ENCODE assay signal across 8 cellular contexts in genomic region chr4:152352215-152352614, GRCh38.
DNase-seq lines count a peak whose midpoint lies in the region; ATAC-seq and TF ChIP-seq lines count a peak whose summit lies in the region.

No MANE protein-coding gene starts in this region.

- peak overlapping the region; percentile 58 for H3K4me3 ChIP-seq in psoas muscle

- no peaks in the 10 kb centered on the region for H3K36me3 ChIP-seq in KOPT-K1 (ENCODE audit: insufficient read depth, low read length)
- no peaks in the 10 kb centered on the region for H3K36me3 ChIP-seq in psoas muscle (ENCODE audit: insufficient read depth in 1 of 2, low read depth in 1 of 2)

- no peaks in the 10 kb centered on the region for H3K27me3 ChIP-seq in psoas muscle (ENCODE audit: insufficient read depth in 3 of 3, low read length in 2 of 3)

- intact Hi-C loops in psoas muscle (cut with DNase I), result no loop called here

- 22 to 35% (median 29%) methylated on average over 4 of the region's 4 CpGs for WGBS in psoas muscle, 3 donors

- peak overlapping the region; percentile 46 for H3K27ac ChIP-seq in KOPT-K1 (ENCODE audit: low read depth, low read length, poor library complexity, severe bottlenecking)
- peak overlapping the region; percentile 50 for H3K27ac ChIP-seq in psoas muscle

- no peak for TF ChIP-seq CTCF in psoas muscle (IDR thresholded peaks at IDR 0.05)

- ATAC-seq in GM18508 (IDR thresholded peaks at IDR 0.05; ENCODE audit: insufficient read depth, unreplicated experiment) (peak; percentile 9), esophagus mucosa (peak; percentile 2), psoas muscle (peak in 3 of 4 donors; percentile 2 to 45 (median 5))

- H3K9me3 ChIP-seq in KOPT-K1 (ENCODE audit: insufficient read depth, low read length, poor library complexity, severe bottlenecking) (no peaks in the 10 kb centered on the region), psoas muscle (no peaks in the 10 kb centered on the region)

- peaks cover 36% of the 10 kb centered on the region for H3K4me1 ChIP-seq in psoas muscle

- no peak for DNase-seq in psoas muscle
- DNase-seq in HuH-7 (ENCODE audit: low spot score), result no peak
- no peak for DNase-seq in HK-2 (ENCODE audit: unreplicated experiment)
- no peak for DNase-seq in amniotic stem cell (lab: John Stamatoyannopoulos, UW)
- no peak for DNase-seq in central memory CD4-positive, alpha-beta T cell
